In genomic region chr13:36918246-36919060, GRCh38 we compare ENCODE assay signal across 8 cellular contexts. TPM values are rescaled to one million over a fixed set of nuclear protein-coding genes. Genes with fewer than 3 reads are reported as not detected.
DNase-seq lines count a peak whose midpoint lies in the region; ATAC-seq and TF ChIP-seq lines count a peak whose summit lies in the region.

No MANE protein-coding gene starts in this region.

- H3K79me2 ChIP-seq in OCI-LY7 (ENCODE audit: insufficient read depth, low read depth, low read length): peaks cover 56% of the 10 kb centered on the region

- BruUV-seq in OCI-LY7 (replicated peaks; lab: Mats Ljungman, UMichigan): no TSS peak

- DNase-seq in GM12865 (ENCODE audit: low read depth) (peak; percentile 5), OCI-LY7 (ENCODE audit: low spot score) (peak; percentile 74), fibroblast of gingiva (ENCODE audit: low read depth) (peak; percentile 14), pons (ENCODE audit: low spot score) (peak; percentile 56)

- H3K36me3 ChIP-seq in OCI-LY7 (ENCODE audit: insufficient read depth, low read length): no peaks in the 10 kb centered on the region

- H2AFZ ChIP-seq in OCI-LY7 (ENCODE audit: low read length): peak overlapping the region; percentile 38; the same call in 1 of the 2 replicates

- POLR2A ChIA-PET in OCI-LY7 (lab: Charles Lee): interaction anchor here (0.6 to 2.2 kb wide), 2 partner anchors 45 to 63 kb away, joined by 3 to 5 read pairs; no protein-coding TSS in a partner anchor

- H3K4me2 ChIP-seq in OCI-LY7 (ENCODE audit: low read length): peak overlapping the region; percentile 96

- H3K4me3 ChIP-seq in GM12865 (ENCODE audit: low read depth, low read length) (no peak overlapping the region), OCI-LY7 (ENCODE audit: low read depth, low read length, poor library complexity, severe bottlenecking) (peak overlapping the region; percentile 84)

- no peaks in the 10 kb centered on the region for H4K20me1 ChIP-seq in OCI-LY7 (ENCODE audit: insufficient read depth, low read length)

- H3K4me1 ChIP-seq in OCI-LY7 (ENCODE audit: insufficient read depth, low read length, poor library complexity, severe bottlenecking): peaks cover 84% of the 10 kb centered on the region

- no peaks in the 10 kb centered on the region for H3K9me2 ChIP-seq in OCI-LY7 (ENCODE audit: insufficient read depth, low read length)

- H3K9me3 ChIP-seq in OCI-LY7 (ENCODE audit: low read length): no peaks in the 10 kb centered on the region

- peak overlapping the region; percentile 76 for H3K27ac ChIP-seq in OCI-LY7 (ENCODE audit: low read depth, low read length, poor library complexity, severe bottlenecking)

- ATAC-seq in GM19397 (IDR thresholded peaks at IDR 0.05; ENCODE audit: unreplicated experiment): no peak
- no peak for ATAC-seq in GM21447 (IDR thresholded peaks at IDR 0.05; ENCODE audit: unreplicated experiment)
- ATAC-seq in HG03280 (IDR thresholded peaks at IDR 0.05; ENCODE audit: unreplicated experiment): no peak
- ATAC-seq in GM21390 (IDR thresholded peaks at IDR 0.05; ENCODE audit: unreplicated experiment): no peak

- TF ChIP-seq CTCF in GM12865 (IDR thresholded peaks at IDR 0.05; ENCODE audit: insufficient read depth, low read depth, low read length, missing control alignments): no peak
- no peak for TF ChIP-seq CTCF in OCI-LY7 (conservative IDR thresholded peaks at IDR 0.05; ENCODE audit: low read length)

- intact Hi-C loops in OCI-LY7 (cut with micrococcal nuclease; ENCODE audit: unreplicated experiment): loop anchor here (2.0 kb wide), 1 partner anchor 100 kb away; the partner anchor contains the start of gene RFXAP

- CTCF ChIA-PET in OCI-LY7 (lab: Charles Lee; ENCODE audit: unreplicated experiment): no interaction called here

RNA-seq across cellular contexts. Expression of gene SMAD9, which starts 1.6 kb away (rescaled TPM):
- total RNA-seq in OCI-LY7 (2014; rRNA removed; shearing (Covaris generic)): 9.7 and 10.8 TPM in 2 replicates
- total RNA-seq in OCI-LY7 (2022): 10.3 and 13.1 TPM in 2 replicates

Comparison
In these comparisons a context has a peak if more than half of its experiments do, and no peak if none do; other contexts are left out.
1. DNase-seq: peak in every context shown above with its lines; median percentile 74 in OCI-LY7; 56 in pons; 14 in fibroblast of gingiva; 5 in GM12865.